ENCODE assay signal across 30 cellular contexts in genomic region chr17:81131486-81132196, GRCh38. TPM values are rescaled to one million over a fixed set of nuclear protein-coding genes. Genes with fewer than 3 reads are reported as not detected.
DNase-seq lines count a peak whose midpoint lies in the region; ATAC-seq, FAIRE-seq and TF ChIP-seq lines count a peak whose summit lies in the region.
"Had no signal": no experiment of that assay in that cellular context is flagged by ENCODE, and none has a peak within 500 bp of the region (broad histone marks: within the 10 kb centered on the region; RNA-seq: fewer than 3 reads in every experiment).

No MANE protein-coding gene starts in this region.

- dilution Hi-C loops in IMR-90 (cut with HindIII; ENCODE audit: low sequenced_read_pairs, unreplicated experiment), result no loop called here

- H2BK5ac ChIP-seq in IMR-90 (ENCODE audit: low read depth, low read length, poor library complexity, severe bottlenecking), result no peak overlapping the region

- peak overlapping the region; percentile 11 for H2AFZ ChIP-seq in IMR-90 (replicated peaks; ENCODE audit: low read length, poor library complexity)

- POLR2A ChIA-PET in IMR-90 (lab: Charles Lee; ENCODE audit: unreplicated experiment), result no interaction called here

- no peaks in the 10 kb centered on the region for H3K4me1 ChIP-seq in IMR-90 (ENCODE audit: control insufficient read depth, insufficient read depth, low read length)
- peaks cover 10% of the 10 kb centered on the region for H3K4me1 ChIP-seq in lower lobe of right lung

- WGBS in IMR-90 (ENCODE audit: extremely low coverage in 2 of 2, insufficient read length in 1 of 2), 2 experiments, result 85% methylated on average over 6 of the region's 14 CpGs; no CpG with 5 or more reads in 1 of the 2 experiments

- TF ChIP-seq CTCF in IMR-90 (conservative IDR thresholded peaks at IDR 0.05; ENCODE audit: low read depth, low read length) (no peak), dorsolateral prefrontal cortex (IDR thresholded peaks at IDR 0.05 in 54 of 56, conservative IDR thresholded peaks at IDR 0.05 in 2 of 56; ENCODE audit: low read depth in 1 of 56, partially characterized antibody in 56 of 56) (no peak), lower lobe of right lung (IDR thresholded peaks at IDR 0.05) (no peak)

- H3K79me1 ChIP-seq in IMR-90 (ENCODE audit: low read depth in 1 of 2, low read length in 2 of 2), result no peaks in the 10 kb centered on the region

- H3K9me1 ChIP-seq in IMR-90 (ENCODE audit: insufficient read depth, low read length), result no peaks in the 10 kb centered on the region

- FAIRE-seq in RCC 7860 (lab: Jason Lieb, UNC), result no peak
- FAIRE-seq: urothelium cell line had no signal

- H3K4me2 ChIP-seq in IMR-90 (ENCODE audit: low read depth, low read length), result no peak overlapping the region

- no peak overlapping the region for H3K18ac ChIP-seq in IMR-90 (ENCODE audit: low read depth, low read length)

- H4K8ac ChIP-seq in IMR-90 (ENCODE audit: low read depth in 2 of 2, low read length in 2 of 2), result no peak overlapping the region

- H3K4me3 ChIP-seq in IMR-90 (ENCODE audit: insufficient read depth, low read depth, low read length) (no peak overlapping the region), dorsolateral prefrontal cortex (peak overlapping the region in 1 of 59 donors; percentile 40), lower lobe of right lung (peak overlapping the region; percentile 54)

- in situ Hi-C loops in IMR-90 (cut with MboI; ENCODE audit: low sequenced_read_pairs), result no loop called here
- in situ Hi-C loops in G401 (cut with HindIII; ENCODE audit: low sequenced_read_pairs), result no loop called here

- no peak overlapping the region for H4K91ac ChIP-seq in IMR-90 (ENCODE audit: insufficient read depth, low read depth, low read length)

- no peak overlapping the region for H3K14ac ChIP-seq in IMR-90 (replicated peaks; ENCODE audit: low read depth, low read length)

- H3K27ac ChIP-seq in IMR-90 (ENCODE audit: insufficient read depth, low read length), result no peak overlapping the region
- H3K27ac ChIP-seq in dorsolateral prefrontal cortex, result peak overlapping the region; percentile 71 to 100 (median 99)
- peak overlapping the region; percentile 88 for H3K27ac ChIP-seq in lower lobe of right lung
- peak overlapping the region; percentile 100 for H3K27ac ChIP-seq in substantia nigra (ENCODE audit: low read depth, low read length, poor library complexity, severe bottlenecking)
- H3K27ac ChIP-seq: epithelial cell of prostate had no signal

- H2BK120ac ChIP-seq in IMR-90 (ENCODE audit: low read depth, low read length), result no peak overlapping the region

- no TSS peak for BruUV-seq in IMR-90 (replicated peaks; lab: Mats Ljungman, UMichigan)

- no peak overlapping the region for H2AK9ac ChIP-seq in IMR-90 (replicated peaks; ENCODE audit: low read depth, low read length, poor library complexity)

- CTCF ChIA-PET in IMR-90 (lab: Yijun Ruan, JAX), result no interaction called here

- H3K23ac ChIP-seq in IMR-90 (ENCODE audit: low read depth, low read length), result no peak overlapping the region

- no peak for TF ChIP-seq RAD21 in IMR-90 (IDR thresholded peaks at IDR 0.05; ENCODE audit: low read length)

- H4K5ac ChIP-seq in IMR-90 (ENCODE audit: low read depth, low read length), result no peak overlapping the region

- H3K9ac ChIP-seq in IMR-90 (ENCODE audit: low read depth, low read length), result no peak overlapping the region

- H3K56ac ChIP-seq in IMR-90 (ENCODE audit: extremely low read depth, insufficient read depth, low read length), result no peak overlapping the region

- no peaks in the 10 kb centered on the region for H4K20me1 ChIP-seq in IMR-90 (ENCODE audit: insufficient read depth, low read length)

- H3K27me3 ChIP-seq in IMR-90 (ENCODE audit: control insufficient read depth, insufficient read depth, low read length) (peaks cover 25% of the 10 kb centered on the region; the same call in 1 of the 2 replicates), dorsolateral prefrontal cortex (no peaks in the 10 kb centered on the region), lower lobe of right lung (ENCODE audit: low read depth) (no peaks in the 10 kb centered on the region)

- no peak overlapping the region for H2BK20ac ChIP-seq in IMR-90 (ENCODE audit: low read depth, low read length)

- DNase-seq in IMR-90 (no peak), dorsolateral prefrontal cortex (no peak), lower lobe of right lung (peak; percentile 88), substantia nigra (lab: John Stamatoyannopoulos, UW) (no peak), G401 (ENCODE audit: low spot score) (no peak), NOMO-1 treated with dmso at 0.1 percent for 144 hours (lab: John Stamatoyannopoulos, UW; ENCODE audit: unreplicated experiment) (no peak), DMS53 treated with DMSO at 0.1 percent for 48 hours (lab: John Stamatoyannopoulos, UW; ENCODE audit: unreplicated experiment) (no peak), RCC 7860 (ENCODE audit: low spot score) (no peak)
- DNase-seq: ACHN; activated CD4-positive, CD25-positive, alpha-beta regulatory T cell treated with anti-CD3 and anti-CD28 coated beads, Interleukin-2, amount 50 U/mL, for 72 hours; activated CD8-positive, alpha-beta T cell treated with anti-CD3 and anti-CD28 coated beads, Interleukin-2, amount 10 ng/mL, durations not matched to agents 7 days and 5 days; activated effector memory CD4-positive, alpha-beta T cell treated with Interleukin-2 at 50 U/mL for 16 hours; activated naive CD8-positive, alpha-beta T cell treated with anti-CD3 and anti-CD28 coated beads for 36 hours; activated T-cell treated with anti-CD3 and anti-CD28 coated beads for 4 hours; hippocampal formation; islet precursor cell; NCI-H1105; NCI-H446; occipital lobe; OCI-M1; Right ventricle myocardium superior had no signal

- H3K4ac ChIP-seq in IMR-90 (ENCODE audit: low read depth, low read length), result no peak overlapping the region

- intact Hi-C loops in IMR-90 (cut with micrococcal nuclease), result no loop called here
- intact Hi-C loops in dorsolateral prefrontal cortex (cut with DNase I), result no loop called here
- intact Hi-C loops in lower lobe of right lung (cut with DNase I), result no loop called here

- H2BK15ac ChIP-seq in IMR-90 (ENCODE audit: low read depth, low read length), result no peak overlapping the region

- ATAC-seq in IMR-90 (ENCODE audit: low read depth) (no peak), lower lobe of right lung (peak; percentile 83 to 86)
- ATAC-seq: activated CD8-positive, alpha-beta T cell treated with anti-CD3 and anti-CD28 coated beads, Interleukin-2, amount 10 ng/mL, durations not matched to agents 7 days and 5 days had no signal

- no peak for TF ChIP-seq POLR2A in IMR-90 (IDR thresholded peaks at IDR 0.05; ENCODE audit: low read depth, low read length)

- H3K9me3 ChIP-seq in IMR-90 (ENCODE audit: control insufficient read depth, insufficient read depth, low read length), result no peaks in the 10 kb centered on the region
- no peaks in the 10 kb centered on the region for H3K9me3 ChIP-seq in lower lobe of right lung

- H3K36me3 ChIP-seq in IMR-90 (ENCODE audit: control insufficient read depth, insufficient read depth, low read length), result no peaks in the 10 kb centered on the region
- H3K36me3 ChIP-seq in lower lobe of right lung, result no peaks in the 10 kb centered on the region

- no peak overlapping the region for H2AK5ac ChIP-seq in IMR-90 (ENCODE audit: low read depth, low read length)

TF ChIP-seq in IMR-90, 13 proteins besides CTCF, POLR2A, EP300 and RAD21 (continues in another document):
- TF ChIP-seq SMC3 (IDR thresholded peaks at IDR 0.05; ENCODE audit: low read depth, low read length) (no peak), MAZ (IDR thresholded peaks at IDR 0.05; ENCODE audit: borderline replicate concordance, low read depth, low read length) (no peak), CEBPB (IDR thresholded peaks at IDR 0.05; ENCODE audit: low read depth, low read length) (no peak), RCOR1 (IDR thresholded peaks at IDR 0.05; ENCODE audit: insufficient replicate concordance, low read length) (no peak), FOS (IDR thresholded peaks at IDR 0.05; ENCODE audit: low read depth, low read length) (no peak), MAFK (IDR thresholded peaks at IDR 0.05; ENCODE audit: low read depth, low read length) (no peak), BHLHE40 (IDR thresholded peaks at IDR 0.05; ENCODE audit: low read depth, low read length) (no peak), RFX5 (IDR thresholded peaks at IDR 0.05; ENCODE audit: low read depth, low read length) (no peak)
- TF ChIP-seq, protein P1, sequence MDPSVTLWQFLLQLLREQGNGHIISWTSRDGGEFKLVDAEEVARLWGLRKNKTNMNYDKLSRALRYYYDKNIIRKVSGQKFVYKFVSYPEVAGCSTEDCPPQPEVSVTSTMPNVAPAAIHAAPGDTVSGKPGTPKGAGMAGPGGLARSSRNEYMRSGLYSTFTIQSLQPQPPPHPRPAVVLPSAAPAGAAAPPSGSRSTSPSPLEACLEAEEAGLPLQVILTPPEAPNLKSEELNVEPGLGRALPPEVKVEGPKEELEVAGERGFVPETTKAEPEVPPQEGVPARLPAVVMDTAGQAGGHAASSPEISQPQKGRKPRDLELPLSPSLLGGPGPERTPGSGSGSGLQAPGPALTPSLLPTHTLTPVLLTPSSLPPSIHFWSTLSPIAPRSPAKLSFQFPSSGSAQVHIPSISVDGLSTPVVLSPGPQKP (IDR thresholded peaks at IDR 0.05; ENCODE audit: borderline replicate concordance, low read depth, low read length), result no peak
- TF ChIP-seq, protein P2, sequence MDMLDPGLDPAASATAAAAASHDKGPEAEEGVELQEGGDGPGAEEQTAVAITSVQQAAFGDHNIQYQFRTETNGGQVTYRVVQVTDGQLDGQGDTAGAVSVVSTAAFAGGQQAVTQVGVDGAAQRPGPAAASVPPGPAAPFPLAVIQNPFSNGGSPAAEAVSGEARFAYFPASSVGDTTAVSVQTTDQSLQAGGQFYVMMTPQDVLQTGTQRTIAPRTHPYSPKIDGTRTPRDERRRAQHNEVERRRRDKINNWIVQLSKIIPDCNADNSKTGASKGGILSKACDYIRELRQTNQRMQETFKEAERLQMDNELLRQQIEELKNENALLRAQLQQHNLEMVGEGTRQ (IDR thresholded peaks at IDR 0.05; ENCODE audit: low read depth, low read length), result no peak

RNA-seq across cellular contexts. Expression of gene PVALEF, which starts 33.7 kb away (rescaled TPM):
- total RNA-seq in IMR-90 (2012; rRNA removed), result not detected in 2 replicates
- polyA plus RNA-seq in IMR-90 (2012; rRNA removed), result not detected in 2 replicates
- not detected in 2 replicates for polyA plus RNA-seq in IMR-90 (2012; cell fraction: cytosol; rRNA removed)
- polyA plus RNA-seq in IMR-90 (2012; cell fraction: nucleus; rRNA removed; ENCODE audit: low replicate concordance), result not detected in 2 replicates
- total RNA-seq in dorsolateral prefrontal cortex, result 1 to 10 TPM in 23 of 120 experiments, under 1 TPM in 78, not detected in 19; 0.35 to 2.6 (median 0.77) TPM
- total RNA-seq in lower lobe of right lung, result not detected
- total RNA-seq in G401 (2014; rRNA removed; shearing (Covaris generic)), result not detected in 2 replicates
- total RNA-seq: activated CD8-positive, alpha-beta T cell treated with anti-CD3 and anti-CD28 coated beads, Interleukin-2, amount 10 ng/mL, durations not matched to agents 7 days and 5 days; activated naive CD8-positive, alpha-beta T cell treated with anti-CD3 and anti-CD28 coated beads for 36 hours; fibroblast of villous mesenchyme; H4; lung microvascular endothelial cell; myocyte; occipital lobe; pulmonary artery endothelial cell; Right ventricle myocardium superior; skeletal muscle tissue had no signal
- polyA plus RNA-seq: BJ had no signal

RNA-seq across cellular contexts. Expression of gene AATK, which starts 34.4 kb away (rescaled TPM):
- total RNA-seq in IMR-90 (2012; rRNA removed), result under 0.01 TPM in 1 of 2 replicates, not detected in the other
- polyA plus RNA-seq in IMR-90 (2012; rRNA removed), result 0.21 and 0.26 TPM in 2 replicates
- polyA plus RNA-seq in IMR-90 (2012; cell fraction: cytosol; rRNA removed), result 0.05 and 0.24 TPM in 2 replicates
- polyA plus RNA-seq in IMR-90 (2012; cell fraction: nucleus; rRNA removed; ENCODE audit: low replicate concordance), result 0.38 and 0.65 TPM in 2 replicates
- total RNA-seq in dorsolateral prefrontal cortex, result 100 to 1,000 TPM; 143 to 915 (median 275) TPM
- total RNA-seq in lower lobe of right lung, result 64.0 TPM
- 7.5 and 19.0 TPM in 2 replicates for total RNA-seq in G401 (2014; rRNA removed; shearing (Covaris generic))
